1 cellular context compared by ENCODE assay signal in the genomic region with DNA sequence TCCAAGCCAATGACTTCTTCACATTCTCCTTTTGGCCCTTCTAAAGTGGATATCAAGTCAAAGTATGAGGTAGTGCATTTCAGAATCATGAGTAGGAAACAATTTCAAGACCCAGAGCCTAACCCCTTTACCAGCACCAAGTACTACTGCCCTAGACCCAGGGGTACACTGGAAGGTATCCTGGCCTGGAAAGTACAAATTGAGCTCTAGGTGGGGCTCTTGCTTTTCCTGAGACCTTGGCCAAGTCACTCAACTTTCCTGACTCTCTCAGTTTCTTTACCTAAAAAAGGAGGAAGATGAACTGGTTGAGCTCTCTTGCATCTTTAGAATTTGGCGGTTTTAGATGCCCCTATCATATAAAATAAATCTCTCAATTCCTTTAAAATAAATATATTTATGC.
TF ChIP-seq lines count a peak whose summit lies in the region.

No MANE protein-coding gene starts in this region.

TF ChIP-seq in H1, 55 proteins besides CTCF, POLR2A, EP300 and RAD21:
- TF ChIP-seq ZNF274 (IDR thresholded peaks at IDR 0.05; ENCODE audit: borderline replicate concordance, extremely low read depth, low read length) = no peak
- no peak for TF ChIP-seq CEBPB (IDR thresholded peaks at IDR 0.05; ENCODE audit: low read depth, low read length)
- no peak for TF ChIP-seq POU5F1 (IDR thresholded peaks at IDR 0.05; ENCODE audit: low read depth, low read length)
- no peak for TF ChIP-seq CHD7 (IDR thresholded peaks at IDR 0.05; ENCODE audit: insufficient replicate concordance, low read length)
- no peak for TF ChIP-seq CBX8 (IDR thresholded peaks at IDR 0.05; ENCODE audit: borderline replicate concordance, low read depth, low read length)
- no peak for TF ChIP-seq JUND (IDR thresholded peaks at IDR 0.05; ENCODE audit: low read length)
- no peak for TF ChIP-seq TCF12 (IDR thresholded peaks at IDR 0.05; ENCODE audit: low read depth, low read length)
- no peak for TF ChIP-seq TAF1 (IDR thresholded peaks at IDR 0.05; ENCODE audit: low read depth, low read length)
- TF ChIP-seq PHF8 (conservative IDR thresholded peaks at IDR 0.05; ENCODE audit: low read depth, low read length) = no peak
- no peak for TF ChIP-seq CREB1 (IDR thresholded peaks at IDR 0.05)
- TF ChIP-seq RNF2 (IDR thresholded peaks at IDR 0.05; ENCODE audit: borderline replicate concordance, low read depth, low read length, missing control alignments, poor library complexity, severe bottlenecking) = no peak
- TF ChIP-seq, protein P1, sequence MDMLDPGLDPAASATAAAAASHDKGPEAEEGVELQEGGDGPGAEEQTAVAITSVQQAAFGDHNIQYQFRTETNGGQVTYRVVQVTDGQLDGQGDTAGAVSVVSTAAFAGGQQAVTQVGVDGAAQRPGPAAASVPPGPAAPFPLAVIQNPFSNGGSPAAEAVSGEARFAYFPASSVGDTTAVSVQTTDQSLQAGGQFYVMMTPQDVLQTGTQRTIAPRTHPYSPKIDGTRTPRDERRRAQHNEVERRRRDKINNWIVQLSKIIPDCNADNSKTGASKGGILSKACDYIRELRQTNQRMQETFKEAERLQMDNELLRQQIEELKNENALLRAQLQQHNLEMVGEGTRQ (IDR thresholded peaks at IDR 0.05; ENCODE audit: low read length) = no peak
- no peak for TF ChIP-seq EZH2 (IDR thresholded peaks at IDR 0.05; ENCODE audit: low read depth, low read length, severe bottlenecking)
- no peak for TF ChIP-seq CHD1 (IDR thresholded peaks at IDR 0.05; ENCODE audit: low read depth, low read length)
- TF ChIP-seq EGR1 (IDR thresholded peaks at IDR 0.05; ENCODE audit: borderline replicate concordance, low read depth, low read length) = no peak
- TF ChIP-seq SIN3A (conservative IDR thresholded peaks at IDR 0.05 in 1 of 2, IDR thresholded peaks at IDR 0.05 in 1 of 2; ENCODE audit: low read depth in 1 of 2, low read length in 2 of 2) = no peak
- no peak for TF ChIP-seq HDAC2 (IDR thresholded peaks at IDR 0.05; ENCODE audit: borderline replicate concordance in 1 of 2, low read depth in 2 of 2, low read length in 2 of 2)
- no peak for TF ChIP-seq RBBP5 (IDR thresholded peaks at IDR 0.05; ENCODE audit: borderline replicate concordance, low read depth, low read length)
- no peak for TF ChIP-seq BACH1 (IDR thresholded peaks at IDR 0.05; ENCODE audit: low read length)
